Comparison of ENCODE assay signal across 1 cellular context in genomic region chr2:42905341-42906114, GRCh38.
A peak's percentile ranks its signal among the peaks of the same experiment; 100 is the strongest.
TF ChIP-seq lines count a peak whose summit lies in the region.

No MANE protein-coding gene starts in this region.

TF ChIP-seq in HepG2, 621 proteins besides CTCF, POLR2A, EP300 and RAD21 (continued from another document):
- TF ChIP-seq ZBTB46 (CRISPR knock-in tag; IDR thresholded peaks at IDR 0.05; ENCODE audit: borderline replicate concordance): no peak
- TF ChIP-seq KLF6 (CRISPR knock-in tag; IDR thresholded peaks at IDR 0.05): no peak
- no peak for TF ChIP-seq HOXA5 (CRISPR knock-in tag; IDR thresholded peaks at IDR 0.05)
- TF ChIP-seq E2F2 (CRISPR knock-in tag; IDR thresholded peaks at IDR 0.05; ENCODE audit: borderline replicate concordance): no peak
- 0 out of 2 replicates have a peak, but pooled peaks have one; percentile 10 for TF ChIP-seq SMC3 (IDR thresholded peaks at IDR 0.05; ENCODE audit: low read length)
- TF ChIP-seq ZNF441 (CRISPR knock-in tag; IDR thresholded peaks at IDR 0.05; ENCODE audit: borderline replicate concordance): no peak
- TF ChIP-seq ZNF367 (CRISPR knock-in tag; IDR thresholded peaks at IDR 0.05; ENCODE audit: borderline replicate concordance): no peak
- no peak for TF ChIP-seq ZNF142 (CRISPR knock-in tag; IDR thresholded peaks at IDR 0.05)
- TF ChIP-seq DNMT3B (CRISPR knock-in tag; conservative IDR thresholded peaks at IDR 0.05): no peak
- no peak for TF ChIP-seq ZNF20 (CRISPR knock-in tag; IDR thresholded peaks at IDR 0.05)
- TF ChIP-seq ZNF687 (CRISPR knock-in tag; IDR thresholded peaks at IDR 0.05): peak; percentile 12; the same call in 1 of the 2 replicates
- no peak for TF ChIP-seq ISL2 (CRISPR knock-in tag; IDR thresholded peaks at IDR 0.05)
- no peak for TF ChIP-seq ZBTB43 (CRISPR knock-in tag; conservative IDR thresholded peaks at IDR 0.05)
TF ChIP-seq in HepG2: peak in this region for 10.
